ENCODE assay signal across 23 cellular contexts in the genomic region with DNA sequence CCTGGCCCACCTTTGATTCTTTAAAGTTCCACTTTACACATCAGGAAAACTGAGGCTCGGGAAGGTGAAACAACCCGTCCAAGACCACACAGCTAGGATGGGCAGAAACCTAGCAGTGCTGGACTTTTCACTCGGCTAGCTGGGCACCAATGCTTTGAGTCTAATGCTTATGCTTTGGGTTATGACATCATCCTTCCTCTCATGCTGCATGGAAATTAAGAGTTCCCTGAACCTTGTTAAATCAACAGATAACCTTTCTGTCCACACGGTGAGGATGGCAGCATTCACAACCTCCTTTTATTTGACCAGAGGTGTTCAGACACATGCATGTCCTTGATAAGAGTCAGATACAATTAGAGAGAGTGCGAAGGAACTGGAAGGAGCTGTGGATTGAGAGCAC.
"Had no signal": no experiment of that assay in that cellular context is flagged by ENCODE, and none has a peak within 500 bp of the region (broad histone marks: within the 10 kb centered on the region; RNA-seq: fewer than 3 reads in every experiment).

No MANE protein-coding gene starts in this region.

- H3K4me3 ChIP-seq: coronary artery, dorsolateral prefrontal cortex, esophagus squamous epithelium, gastrocnemius medialis, heart right ventricle, lower lobe of right lung had no signal

- H3K27ac Mint-ChIP-seq: naive thymus-derived CD4-positive, alpha-beta T cell had no signal

- H3K27me3 ChIP-seq: esophagus squamous epithelium, gastrocnemius medialis had no signal

- H3K36me3 ChIP-seq: esophagus squamous epithelium, gastrocnemius medialis, heart right ventricle, lower lobe of right lung had no signal

- H3K9me3 ChIP-seq: esophagus squamous epithelium, gastrocnemius medialis, heart right ventricle, lower lobe of right lung had no signal

- ATAC-seq: esophagus mucosa; gastrocnemius medialis; heart right ventricle; left colon; left lobe of liver; left ventricle myocardium superior; lower lobe of right lung; naive thymus-derived CD4-positive, alpha-beta T cell had no signal

- H3K4me1 ChIP-seq: esophagus squamous epithelium, gastrocnemius medialis, heart right ventricle, lower lobe of right lung had no signal

- H3K4me1 Mint-ChIP-seq: naive thymus-derived CD4-positive, alpha-beta T cell had no signal

- H3K9me3 Mint-ChIP-seq: naive thymus-derived CD4-positive, alpha-beta T cell had no signal

- H3K4me3 Mint-ChIP-seq: naive thymus-derived CD4-positive, alpha-beta T cell had no signal

- H3K27ac ChIP-seq: coronary artery, dorsolateral prefrontal cortex, epithelial cell of prostate, esophagus squamous epithelium, gastrocnemius medialis, heart right ventricle, lower lobe of right lung had no signal

- H3K36me3 Mint-ChIP-seq: naive thymus-derived CD4-positive, alpha-beta T cell had no signal

- DNase-seq: dermis blood vessel endothelial cell; dorsolateral prefrontal cortex; effector CD4-positive, alpha-beta T cell; effector memory CD4-positive, alpha-beta T cell; erythroblast; esophagus squamous epithelium; foreskin fibroblast; foreskin melanocyte; gastrocnemius medialis; glutamatergic neuron; heart right ventricle; hippocampal formation; kidney glomerular epithelial cell; left colon; left ventricle myocardium superior; lower lobe of right lung; mesenchymal stem cell; midbrain; naive thymus-derived CD4-positive, alpha-beta T cell had no signal
